ENCODE assay signal across 4 cellular contexts in the genomic region with DNA sequence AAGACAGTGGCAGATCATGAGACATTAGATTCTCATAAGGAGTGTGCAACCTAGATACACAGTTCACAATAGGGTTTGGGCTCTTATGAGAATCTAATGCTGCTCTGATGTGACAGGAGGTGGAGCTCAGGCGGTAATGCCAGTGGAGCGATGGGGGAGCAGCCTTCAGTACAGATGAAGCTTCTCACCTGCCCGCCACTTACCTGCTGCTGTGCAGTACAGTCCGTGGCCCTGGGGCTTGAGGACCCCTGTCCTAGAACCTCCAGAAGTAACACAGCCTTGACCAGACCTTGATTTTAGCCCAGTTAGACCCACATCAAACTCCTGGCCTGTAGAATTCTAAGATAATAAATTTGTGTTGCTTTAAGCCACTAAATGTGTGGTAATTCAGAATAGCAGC.
"Had no signal": no experiment of that assay in that cellular context is flagged by ENCODE, and none has a peak within 500 bp of the region (broad histone marks: within the 10 kb centered on the region; RNA-seq: fewer than 3 reads in every experiment).

No MANE protein-coding gene starts in this region.

- H3K27ac Mint-ChIP-seq: GM23338, H9 had no signal

- DNase-seq: H9, HCEC 1CT, IMR-90 had no signal

- H3K4me3 Mint-ChIP-seq: GM23338, H9 had no signal
